Comparison of ENCODE assay signal across 28 cellular contexts in the genomic region with DNA sequence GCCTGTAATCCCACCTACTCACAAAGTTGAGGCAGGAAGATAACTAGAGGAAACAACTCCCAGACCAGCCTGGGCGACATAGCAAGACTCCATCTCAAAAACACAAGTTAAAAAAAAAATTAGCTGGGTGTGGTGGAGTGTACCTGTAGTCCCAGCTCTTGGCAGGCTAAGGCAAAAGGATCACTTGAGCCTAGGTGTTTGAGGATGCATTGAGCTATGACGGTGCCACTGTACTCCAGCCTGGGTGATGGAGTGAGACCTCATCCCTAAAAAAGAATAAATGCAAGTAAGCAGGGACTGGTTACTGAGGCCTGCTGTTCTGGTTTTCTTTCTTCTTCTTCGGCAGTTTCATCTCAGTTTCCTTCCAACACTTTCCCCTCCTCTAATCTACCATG. TPM values are rescaled to one million over a fixed set of nuclear protein-coding genes. Genes with fewer than 3 reads are reported as not detected.
"Had no signal": no experiment of that assay in that cellular context is flagged by ENCODE, and none has a peak within 500 bp of the region (broad histone marks: within the 10 kb centered on the region; RNA-seq: fewer than 3 reads in every experiment).

No MANE protein-coding gene starts in this region.

- H3K36me3 ChIP-seq: MG63 had no signal

- H3K27me3 ChIP-seq: brain microvascular endothelial cell, MG63 had no signal

- H3K27ac Mint-ChIP-seq: activated B cell treated with CpG ODN at 0.5 μM for 24 hours; activated CD4-positive, alpha-beta memory T cell treated with anti-CD3 and anti-CD28 coated beads for 36 hours; activated CD4-positive, alpha-beta T cell treated with anti-CD3 and anti-CD28 coated beads, Interleukin-2, amount 10 ng/mL, durations not matched to agents 24 days and 14 days; activated naive CD4-positive, alpha-beta T cell treated with anti-CD3 and anti-CD28 coated beads for 36 hours; activated naive CD8-positive, alpha-beta T cell; activated T-helper 17 cell treated with anti-CD3 and anti-CD28 coated beads, Interleukin-2, amount 50 U/mL, for 72 hours; T-helper 17 cell had no signal

- H3K4me3 ChIP-seq: MG63 had no signal

- H3K36me3 Mint-ChIP-seq: activated CD4-positive, alpha-beta memory T cell treated with anti-CD3 and anti-CD28 coated beads for 36 hours; activated naive CD8-positive, alpha-beta T cell had no signal

- H3K4me1 Mint-ChIP-seq: activated T-helper 17 cell treated with anti-CD3 and anti-CD28 coated beads, Interleukin-2, amount 50 U/mL, for 72 hours had no signal

- DNase-seq: activated B cell treated with CpG ODN at 0.5 μM for 24 hours; activated CD4-positive, alpha-beta memory T cell treated with anti-CD3 and anti-CD28 coated beads for 36 hours; activated CD4-positive, alpha-beta T cell treated with anti-CD3 and anti-CD28 coated beads for 1 hour; activated CD4-positive, alpha-beta T cell treated with anti-CD3 and anti-CD28 coated beads, Interleukin-2, amount 10 ng/mL, durations not matched to agents 24 days and 14 days; activated CD8-positive, alpha-beta memory T cell treated with anti-CD3 and anti-CD28 coated beads for 24 hours; activated gamma-delta T cell; activated naive CD4-positive, alpha-beta T cell treated with anti-CD3 and anti-CD28 coated beads for 36 hours; activated T-cell treated with anti-CD3 and anti-CD28 coated beads for 4 hours; activated T-cell treated with anti-CD3 and anti-CD28 coated beads, Interleukin-2, amount 50 U/mL, for 48 hours; amygdala; brain microvascular endothelial cell; cerebellar nuclear complex; MG63; MV-4-11; NCI-H1092 treated with DMSO at 0.1 percent for 48 hours; NCI-H1436; NCI-H1694 treated with DMSO at 0.1 percent for 48 hours; NCI-H2029 treated with DMSO at 0.1 percent for 48 hours; NCI-H345; NCI-H510A treated with DMSO at 0.1 percent for 48 hours; NCI-H69; PC-3; SHP77 treated with DMSO at 0.1 percent for 48 hours; T-helper 17 cell; T-helper 9 cell had no signal

- H3K4me3 Mint-ChIP-seq: activated B cell treated with CpG ODN at 0.5 μM for 24 hours; activated CD4-positive, alpha-beta memory T cell treated with anti-CD3 and anti-CD28 coated beads for 36 hours; activated CD4-positive, alpha-beta T cell treated with anti-CD3 and anti-CD28 coated beads, Interleukin-2, amount 10 ng/mL, durations not matched to agents 24 days and 14 days; activated naive CD4-positive, alpha-beta T cell treated with anti-CD3 and anti-CD28 coated beads for 36 hours; activated naive CD8-positive, alpha-beta T cell; activated T-helper 17 cell treated with anti-CD3 and anti-CD28 coated beads, Interleukin-2, amount 50 U/mL, for 72 hours; T-helper 17 cell had no signal

- ATAC-seq: activated T-helper 17 cell treated with anti-CD3 and anti-CD28 coated beads, Interleukin-2, amount 50 U/mL, for 72 hours; PC-3; T-helper 17 cell had no signal

- H3K27ac ChIP-seq: brain microvascular endothelial cell, KMS-11 had no signal

- H3K9me3 Mint-ChIP-seq: activated B cell treated with CpG ODN at 0.5 μM for 24 hours; activated CD4-positive, alpha-beta memory T cell treated with anti-CD3 and anti-CD28 coated beads for 36 hours; activated CD4-positive, alpha-beta T cell treated with anti-CD3 and anti-CD28 coated beads, Interleukin-2, amount 10 ng/mL, durations not matched to agents 24 days and 14 days; activated naive CD4-positive, alpha-beta T cell treated with anti-CD3 and anti-CD28 coated beads for 36 hours; activated T-helper 17 cell treated with anti-CD3 and anti-CD28 coated beads, Interleukin-2, amount 50 U/mL, for 72 hours had no signal

- H3K9me3 ChIP-seq: MG63 had no signal

RNA-seq across cellular contexts. Expression of gene PTPN21, which starts 7.4 kb away (rescaled TPM):
- total RNA-seq: activated T-helper 17 cell treated with anti-CD3 and anti-CD28 coated beads, Interleukin-2, amount 50 U/mL, for 72 hours; T-helper 17 cell had no signal
